Comparison of ENCODE assay signal across 14 cellular contexts in the genomic region with DNA sequence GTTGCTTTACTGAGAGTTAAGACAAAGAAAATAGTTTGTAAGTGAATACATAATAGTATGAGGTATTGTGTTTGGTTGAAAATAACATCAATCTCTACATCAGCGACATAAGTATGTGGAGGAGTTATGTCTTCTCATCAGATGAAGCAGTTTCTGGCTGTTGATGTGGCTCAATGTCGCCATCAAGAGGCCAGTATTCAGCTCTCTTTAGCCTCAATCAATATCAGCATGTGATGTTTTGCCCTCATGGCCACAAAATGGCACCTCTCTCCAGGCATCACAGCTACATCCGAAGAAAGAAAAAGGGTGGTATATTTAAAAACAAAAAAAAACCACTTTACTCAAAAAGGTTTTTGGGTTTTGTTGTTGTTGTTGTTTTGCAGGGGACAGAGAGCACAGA.
DNase-seq lines count a peak whose midpoint lies in the region; ATAC-seq, FAIRE-seq and TF ChIP-seq lines count a peak whose summit lies in the region.
"Had no signal": no experiment of that assay in that cellular context is flagged by ENCODE, and none has a peak within 500 bp of the region (broad histone marks: within the 10 kb centered on the region; RNA-seq: fewer than 3 reads in every experiment).

No MANE protein-coding gene starts in this region.

- H3K9me3 Mint-ChIP-seq in astrocyte (ENCODE audit: unreplicated experiment) (peaks cover 14% of the 10 kb centered on the region), HFFc6 (peaks cover 69% of the 10 kb centered on the region)

- TF ChIP-seq EP300 in neural cell (conservative IDR thresholded peaks at IDR 0.05; ENCODE audit: poor library complexity, severe bottlenecking), result no peak
- TF ChIP-seq EP300 in gastroesophageal sphincter (IDR thresholded peaks at IDR 0.05), result no peak

- H3K79me2 ChIP-seq in astrocyte (ENCODE audit: insufficient read depth, low read length) (no peaks in the 10 kb centered on the region), neural cell (replicated peaks; ENCODE audit: insufficient read depth, low read length) (no peaks in the 10 kb centered on the region)

- no peaks in the 10 kb centered on the region for H3K36me3 Mint-ChIP-seq in astrocyte (ENCODE audit: low read depth, unreplicated experiment)
- H3K36me3 Mint-ChIP-seq in HFFc6 (ENCODE audit: low read depth), result 0 out of 2 replicates have a peak, but pooled peaks cover 3% of the 10 kb centered on the region

- H3K4me3 ChIP-seq in astrocyte (ENCODE audit: insufficient read depth, low read depth, low read length), result no peak overlapping the region
- no peak overlapping the region for H3K4me3 ChIP-seq in neural cell (ENCODE audit: low read length)
- H3K4me3 ChIP-seq in gastroesophageal sphincter, result no peak overlapping the region
- H3K4me3 ChIP-seq: thoracic aorta had no signal

- no peaks in the 10 kb centered on the region for H3F3A ChIP-seq in neural cell (ENCODE audit: insufficient read depth, low read length, poor library complexity, severe bottlenecking)

- FAIRE-seq in astrocyte (lab: Jason Lieb, UNC), result peak; percentile 73

- H3K27ac Mint-ChIP-seq in astrocyte (ENCODE audit: unreplicated experiment) (no peak overlapping the region), HFFc6 (no peak overlapping the region)
- H3K27ac Mint-ChIP-seq: activated CD4-positive, alpha-beta T cell treated with anti-CD3 and anti-CD28 coated beads, Interleukin-2, amount 10 ng/mL, durations not matched to agents 7 days and 5 days; activated T-helper 2 cell treated with anti-CD3 and anti-CD28 coated beads, Interferon-gamma antibody, Interleukin-2, Interleukin-4, amounts not matched to agents 10 μg/mL and 5 μg/mL and 100 μg/mL, durations not matched to agents 14 hours and 24 hours and 36 hours; nephron; T-helper 1 cell treated with Interleukin-12 subunit alpha and Interleukin-12 subunit beta and Interleukin-4 antibody, amounts not matched to agents 30 μg/mL and 1 μg/mL, for 36 hours had no signal

- no peak overlapping the region for H3K27ac ChIP-seq in astrocyte (ENCODE audit: low read depth, low read length)
- no peak overlapping the region for H3K27ac ChIP-seq in neural cell (ENCODE audit: low read length)
- H3K27ac ChIP-seq in gastroesophageal sphincter, result no peak overlapping the region
- H3K27ac ChIP-seq: thoracic aorta had no signal

- no peaks in the 10 kb centered on the region for H3K4me1 Mint-ChIP-seq in astrocyte (ENCODE audit: low read depth, unreplicated experiment)
- H3K4me1 Mint-ChIP-seq in HFFc6 (ENCODE audit: low read depth), result no peaks in the 10 kb centered on the region
- H3K4me1 Mint-ChIP-seq: activated CD4-positive, alpha-beta T cell treated with anti-CD3 and anti-CD28 coated beads, Interleukin-2, amount 10 ng/mL, durations not matched to agents 7 days and 5 days had no signal

- H3K9me3 ChIP-seq in astrocyte (ENCODE audit: insufficient read depth, low read depth, low read length) (no peaks in the 10 kb centered on the region), neural cell (ENCODE audit: low read length) (no peaks in the 10 kb centered on the region), gastroesophageal sphincter (peaks cover 0 to 16% (median 0%) of the 10 kb centered on the region in 3 donors)
- H3K9me3 ChIP-seq: thoracic aorta had no signal

- no peaks in the 10 kb centered on the region for H3K27me3 ChIP-seq in astrocyte (ENCODE audit: insufficient read depth, low read length)
- H3K27me3 ChIP-seq in neural cell (ENCODE audit: insufficient read depth, low read depth, low read length), result no peaks in the 10 kb centered on the region
- H3K27me3 ChIP-seq in gastroesophageal sphincter, result no peaks in the 10 kb centered on the region

- H3K4me2 ChIP-seq in astrocyte (ENCODE audit: low read length), result no peak overlapping the region
- no peak overlapping the region for H3K4me2 ChIP-seq in neural cell (ENCODE audit: low read length)

- H3K4me1 ChIP-seq in astrocyte (ENCODE audit: insufficient read depth, low read length) (no peaks in the 10 kb centered on the region), gastroesophageal sphincter (no peaks in the 10 kb centered on the region)

- no peak for TF ChIP-seq POLR2A in gastroesophageal sphincter (IDR thresholded peaks at IDR 0.05)

- H2AFZ ChIP-seq in astrocyte (ENCODE audit: low read depth, low read length), result no peak overlapping the region
- no peak overlapping the region for H2AFZ ChIP-seq in neural cell (ENCODE audit: low read depth, low read length)

- WGBS in gastroesophageal sphincter (ENCODE audit: low coverage in 1 of 2), 2 donors, result 70 to 88% methylated on average over 2 to 3 of the region's 3 CpGs

- H3K9me2 ChIP-seq in neural cell (ENCODE audit: insufficient read depth, low read length), result no peaks in the 10 kb centered on the region

- H3K9ac ChIP-seq in astrocyte (ENCODE audit: low read length) (no peak overlapping the region), neural cell (ENCODE audit: low read length) (no peak overlapping the region)

- DNase-seq in ELR (ENCODE audit: low read depth) (peak; percentile 17), M059J (ENCODE audit: low read depth) (peak; percentile 65), astrocyte (ENCODE audit: low read depth) (peak; percentile 16), HFFc6 (no peak), activated T-cell treated with anti-CD3 and anti-CD28 coated beads for 4 hours (no peak)
- DNase-seq: activated CD4-positive, alpha-beta T cell treated with anti-CD3 and anti-CD28 coated beads, Interleukin-2, amount 10 ng/mL, durations not matched to agents 7 days and 5 days; DMS79 treated with DMSO at 0.1 percent for 48 hours; left cardiac atrium had no signal

- no peak for ATAC-seq in gastroesophageal sphincter
- ATAC-seq: left cardiac atrium had no signal

- H3K27me3 Mint-ChIP-seq in astrocyte (ENCODE audit: low read depth, unreplicated experiment) (no peaks in the 10 kb centered on the region), HFFc6 (ENCODE audit: insufficient read depth) (peaks cover 2% of the 10 kb centered on the region)
- H3K27me3 Mint-ChIP-seq: activated CD4-positive, alpha-beta T cell treated with anti-CD3 and anti-CD28 coated beads, Interleukin-2, amount 10 ng/mL, durations not matched to agents 7 days and 5 days had no signal

- TF ChIP-seq CTCF in astrocyte (IDR thresholded peaks at IDR 0.05; ENCODE audit: insufficient read depth, low read depth, low read length) (peak; percentile 51), neural cell (IDR thresholded peaks at IDR 0.05; ENCODE audit: poor library complexity, severe bottlenecking) (no peak), gastroesophageal sphincter (IDR thresholded peaks at IDR 0.05) (no peak), HFFc6 (IDR thresholded peaks at IDR 0.05) (no peak)

- peak; percentile 17 for TF ChIP-seq RAD21 in neural cell (conservative IDR thresholded peaks at IDR 0.05)

- no peak overlapping the region for H3K4me3 Mint-ChIP-seq in astrocyte (ENCODE audit: unreplicated experiment)
- H3K4me3 Mint-ChIP-seq in HFFc6, result no peak overlapping the region
- H3K4me3 Mint-ChIP-seq: activated CD4-positive, alpha-beta T cell treated with anti-CD3 and anti-CD28 coated beads, Interleukin-2, amount 10 ng/mL, durations not matched to agents 7 days and 5 days; nephron; T-helper 1 cell treated with Interleukin-12 subunit alpha and Interleukin-12 subunit beta and Interleukin-4 antibody, amounts not matched to agents 30 μg/mL and 1 μg/mL, for 36 hours had no signal

- H4K20me1 ChIP-seq in astrocyte (ENCODE audit: insufficient read depth, low read length), result no peaks in the 10 kb centered on the region
- no peaks in the 10 kb centered on the region for H4K20me1 ChIP-seq in neural cell (ENCODE audit: insufficient read depth)

- H3K36me3 ChIP-seq in astrocyte (ENCODE audit: insufficient read depth, low read length), result no peaks in the 10 kb centered on the region
- H3K36me3 ChIP-seq in neural cell (ENCODE audit: insufficient read depth, low read length), result no peaks in the 10 kb centered on the region
- no peaks in the 10 kb centered on the region for H3K36me3 ChIP-seq in gastroesophageal sphincter
- H3K36me3 ChIP-seq: thoracic aorta had no signal

TF ChIP-seq in neural cell, 6 proteins besides CTCF, POLR2A, EP300 and RAD21:
- no peak for TF ChIP-seq MXI1 (conservative IDR thresholded peaks at IDR 0.05; ENCODE audit: poor library complexity, severe bottlenecking)
- TF ChIP-seq SMC3 (conservative IDR thresholded peaks at IDR 0.05; ENCODE audit: poor library complexity), result no peak
- TF ChIP-seq POLR2AphosphoS5 (IDR thresholded peaks at IDR 0.05), result no peak
- TF ChIP-seq EZH2 (IDR thresholded peaks at IDR 0.05; ENCODE audit: borderline replicate concordance, insufficient read depth, low read length, poor library complexity, severe bottlenecking), result no peak
- TF ChIP-seq TAF1 (IDR thresholded peaks at IDR 0.05; ENCODE audit: low read depth), result no peak
- TF ChIP-seq REST (IDR thresholded peaks at IDR 0.05; ENCODE audit: borderline replicate concordance), result no peak

Comparison
In these comparisons a context has a peak if more than half of its experiments do, and no peak if none do; other contexts are left out.
1. DNase-seq: peak in ELR (single experiment), M059J (single experiment) and astrocyte (single experiment); none in HFFc6 (single experiment) and activated T-cell treated with anti-CD3 and anti-CD28 coated beads for 4 hours (single experiment).